ENCODE assay signal across 30 cellular contexts in the genomic region with DNA sequence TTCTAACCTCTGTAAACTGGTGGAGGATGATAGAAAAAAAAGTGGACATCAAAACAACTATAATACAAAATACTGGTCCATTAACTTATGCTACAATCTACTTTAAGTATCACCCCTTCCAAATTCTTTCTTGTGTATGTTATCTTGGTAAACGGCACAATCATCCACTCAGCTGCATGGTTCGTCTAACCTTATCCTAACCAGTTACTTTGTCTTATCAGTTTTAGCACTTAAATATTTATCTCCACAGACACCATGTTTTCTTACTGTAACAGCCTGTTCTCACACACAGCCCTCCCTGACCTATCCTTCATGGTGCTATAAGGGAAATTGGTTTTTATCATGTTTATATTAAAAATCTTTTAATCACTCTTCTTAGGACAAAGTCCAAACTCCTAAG.
"Had no signal": no experiment of that assay in that cellular context is flagged by ENCODE, and none has a peak within 500 bp of the region (broad histone marks: within the 10 kb centered on the region; RNA-seq: fewer than 3 reads in every experiment).

No MANE protein-coding gene starts in this region.

- H3K27me3 Mint-ChIP-seq: activated T-cell treated with anti-CD3 and anti-CD28 coated beads, Interleukin-2, amount 50 U/mL, for 24 hours had no signal

- H3K36me3 ChIP-seq: breast epithelium, MG63 had no signal

- H3K4me1 Mint-ChIP-seq: activated CD4-positive, alpha-beta T cell treated with anti-CD3 and anti-CD28 coated beads, Interleukin-2, amount 10 ng/mL, durations not matched to agents 24 days and 14 days; activated naive CD4-positive, alpha-beta T cell treated with anti-CD3 and anti-CD28 coated beads, Interleukin-2, amount 50 U/mL, for 24 hours had no signal

- DNase-seq: activated CD4-positive, alpha-beta T cell treated with anti-CD3 and anti-CD28 coated beads, Interleukin-2, amount 10 ng/mL, durations not matched to agents 24 days and 14 days; activated CD4-positive, alpha-beta T cell treated with anti-CD3 and anti-CD28 coated beads, Interleukin-2, amount 50 U/mL, for 48 hours; activated CD8-positive, alpha-beta T cell treated with anti-CD3 and anti-CD28 coated beads, Interleukin-2, amount 10 ng/mL, durations not matched to agents 7 days and 5 days; activated gamma-delta T cell; activated naive CD4-positive, alpha-beta T cell treated with Interleukin-2 at 50 U/mL for 16 hours; activated naive CD8-positive, alpha-beta T cell treated with anti-CD3 and anti-CD28 coated beads, Interleukin-2, amount 10 ng/mL, durations not matched to agents 7 days and 5 days; activated T-cell treated with anti-CD3 and anti-CD28 coated beads, Interleukin-2, amount 50 U/mL, for 24 hours; amygdala; body of pancreas; MG63; NCI-H1048; NCI-H1105 treated with DMSO at 0.1 percent for 48 hours; NCI-H1436; NCI-H187; NCI-H2029 treated with DMSO at 0.1 percent for 48 hours; NCI-H2107; NCI-H2171; NCI-H510A; NCI-H526; NCI-H748 treated with DMSO at 0.1 percent for 48 hours; NK-92 treated with Interleukin-12 subunit alpha and Interleukin-12 subunit beta, amount 100 ng/mL, for 24 hours; PC-9; Right ventricle myocardium superior had no signal

- ATAC-seq: activated CD8-positive, alpha-beta T cell treated with anti-CD3 and anti-CD28 coated beads, Interleukin-2, amount 10 ng/mL, durations not matched to agents 7 days and 5 days; body of pancreas had no signal

- H3K4me1 ChIP-seq: breast epithelium had no signal

- H3K36me3 Mint-ChIP-seq: activated naive CD4-positive, alpha-beta T cell treated with anti-CD3 and anti-CD28 coated beads, Interleukin-2, amount 50 U/mL, for 24 hours; activated naive CD8-positive, alpha-beta T cell treated with anti-CD3 and anti-CD28 coated beads, Interleukin-2, amount 10 ng/mL, durations not matched to agents 7 days and 5 days had no signal

- H3K9me3 Mint-ChIP-seq: activated CD4-positive, alpha-beta T cell treated with anti-CD3 and anti-CD28 coated beads, Interleukin-2, amount 10 ng/mL, durations not matched to agents 24 days and 14 days; activated naive CD4-positive, alpha-beta T cell treated with anti-CD3 and anti-CD28 coated beads, Interleukin-2, amount 50 U/mL, for 24 hours; activated naive CD8-positive, alpha-beta T cell treated with anti-CD3 and anti-CD28 coated beads, Interleukin-2, amount 10 ng/mL, durations not matched to agents 7 days and 5 days; activated T-cell treated with anti-CD3 and anti-CD28 coated beads, Interleukin-2, amount 50 U/mL, for 24 hours; activated T-helper 2 cell treated with anti-CD3 and anti-CD28 coated beads, Interferon-gamma antibody, Interleukin-2, Interleukin-4, amounts not matched to agents 10 μg/mL and 5 μg/mL and 100 μg/mL, durations not matched to agents 14 hours and 24 hours and 36 hours; T-helper 1 cell treated with Interleukin-12 subunit alpha and Interleukin-12 subunit beta and Interleukin-4 antibody, amounts not matched to agents 30 μg/mL and 1 μg/mL, for 36 hours; T-helper 2 cell treated with Interferon-gamma antibody and Interleukin-4, amounts not matched to agents 5 μg/mL and 100 μg/mL, for 36 hours had no signal

- H3K27ac Mint-ChIP-seq: activated CD4-positive, alpha-beta T cell treated with anti-CD3 and anti-CD28 coated beads, Interleukin-2, amount 10 ng/mL, durations not matched to agents 24 days and 14 days; activated CD8-positive, alpha-beta T cell treated with anti-CD3 and anti-CD28 coated beads, Interleukin-2, amount 10 ng/mL, durations not matched to agents 7 days and 5 days; activated naive CD4-positive, alpha-beta T cell treated with anti-CD3 and anti-CD28 coated beads, Interleukin-2, amount 50 U/mL, for 24 hours; activated naive CD8-positive, alpha-beta T cell treated with anti-CD3 and anti-CD28 coated beads, Interleukin-2, amount 10 ng/mL, durations not matched to agents 7 days and 5 days; activated T-cell treated with anti-CD3 and anti-CD28 coated beads, Interleukin-2, amount 50 U/mL, for 24 hours; activated T-helper 2 cell treated with anti-CD3 and anti-CD28 coated beads, Interferon-gamma antibody, Interleukin-2, Interleukin-4, amounts not matched to agents 10 μg/mL and 5 μg/mL and 100 μg/mL, durations not matched to agents 14 hours and 24 hours and 36 hours; T-helper 1 cell treated with Interleukin-12 subunit alpha and Interleukin-12 subunit beta and Interleukin-4 antibody, amounts not matched to agents 30 μg/mL and 1 μg/mL, for 36 hours; T-helper 2 cell treated with Interferon-gamma antibody and Interleukin-4, amounts not matched to agents 5 μg/mL and 100 μg/mL, for 36 hours had no signal

- H3K27me3 ChIP-seq: body of pancreas, breast epithelium, MG63 had no signal

- H3K4me2 ChIP-seq: PC-9 had no signal

- H2AFZ ChIP-seq: PC-9 had no signal

- FAIRE-seq: astrocyte had no signal

- H3K4me3 ChIP-seq: body of pancreas, breast epithelium, coronary artery, MG63, PC-9 had no signal

- H3K27ac ChIP-seq: body of pancreas, breast epithelium, coronary artery, PC-9 had no signal

- H3K4me3 Mint-ChIP-seq: activated CD4-positive, alpha-beta T cell treated with anti-CD3 and anti-CD28 coated beads, Interleukin-2, amount 10 ng/mL, durations not matched to agents 24 days and 14 days; activated CD8-positive, alpha-beta T cell treated with anti-CD3 and anti-CD28 coated beads, Interleukin-2, amount 10 ng/mL, durations not matched to agents 7 days and 5 days; activated naive CD4-positive, alpha-beta T cell treated with anti-CD3 and anti-CD28 coated beads, Interleukin-2, amount 50 U/mL, for 24 hours; activated naive CD8-positive, alpha-beta T cell treated with anti-CD3 and anti-CD28 coated beads, Interleukin-2, amount 10 ng/mL, durations not matched to agents 7 days and 5 days; activated T-cell treated with anti-CD3 and anti-CD28 coated beads, Interleukin-2, amount 50 U/mL, for 24 hours; T-helper 1 cell treated with Interleukin-12 subunit alpha and Interleukin-12 subunit beta and Interleukin-4 antibody, amounts not matched to agents 30 μg/mL and 1 μg/mL, for 36 hours; T-helper 2 cell treated with Interferon-gamma antibody and Interleukin-4, amounts not matched to agents 5 μg/mL and 100 μg/mL, for 36 hours had no signal
